9 cellular contexts compared by ENCODE assay signal in genomic region chr4:182145360-182145905, GRCh38.
DNase-seq lines count a peak whose midpoint lies in the region; ATAC-seq and TF ChIP-seq lines count a peak whose summit lies in the region.
"Had no signal": no experiment of that assay in that cellular context is flagged by ENCODE, and none has a peak within 500 bp of the region (broad histone marks: within the 10 kb centered on the region; RNA-seq: fewer than 3 reads in every experiment).

No MANE protein-coding gene starts in this region.

- DNase-seq in BE2C, result peak; percentile 29
- DNase-seq in HFF-Myc (ENCODE audit: extremely low read depth, low read depth), result no peak
- peak; percentile 18 for DNase-seq in astrocyte of the spinal cord (ENCODE audit: low read depth, low spot score)
- DNase-seq in naive B cell, result no peak
- no peak for DNase-seq in hepatic stellate cell (ENCODE audit: low spot score)
- no peak for DNase-seq in DMS114 treated with DMSO at 0.1 percent for 48 hours (lab: John Stamatoyannopoulos, UW; ENCODE audit: unreplicated experiment)
- DNase-seq in NOMO-1 treated with DMSO at 0.1 percent for 48 hours (lab: John Stamatoyannopoulos, UW; ENCODE audit: unreplicated experiment), result no peak
- DNase-seq: mucosa of descending colon had no signal

- peaks cover 5% of the 10 kb centered on the region; the same call in 1 of the 2 replicates for H3K36me3 ChIP-seq in BE2C

- H3K9me3 Mint-ChIP-seq in naive B cell, result peaks cover 0 to 7% (median 5%) of the 10 kb centered on the region in 7 donors

- peak overlapping the region in 7 of 8 donors; percentile 13 to 90 (median 77) for H3K4me3 Mint-ChIP-seq in naive B cell

- peaks cover 7 to 21% (median 16%) of the 10 kb centered on the region in 3 donors for H3K4me1 Mint-ChIP-seq in naive B cell

- in situ Hi-C loops in astrocyte of the spinal cord (cut with HindIII; ENCODE audit: low sequenced_read_pairs), result no loop called here

- ATAC-seq in naive B cell (ENCODE audit: low read depth in 2 of 2) (no peak), GM19035 (IDR thresholded peaks at IDR 0.05; ENCODE audit: unreplicated experiment) (no peak)
- ATAC-seq: mucosa of descending colon had no signal

- H3K27ac Mint-ChIP-seq in naive B cell, result peak overlapping the region in 1 of 6 donors; percentile 60

- TF ChIP-seq CTCF in BE2C (IDR thresholded peaks at IDR 0.05; ENCODE audit: low read depth, low read length), result no peak
- no peak for TF ChIP-seq CTCF in HFF-Myc (IDR thresholded peaks at IDR 0.05; ENCODE audit: low read depth, low read length, missing control alignments)
- TF ChIP-seq CTCF in astrocyte of the spinal cord (IDR thresholded peaks at IDR 0.05; ENCODE audit: low read depth, low read length), result no peak

- peaks cover 51 to 62% (median 55%) of the 10 kb centered on the region in 3 donors for H3K27me3 Mint-ChIP-seq in naive B cell

- no peaks in the 10 kb centered on the region for H3K27me3 ChIP-seq in BE2C

- peak overlapping the region; percentile 88 for H3K4me3 ChIP-seq in BE2C (ENCODE audit: low read depth, low read length)
- H3K4me3 ChIP-seq in HFF-Myc (replicated peaks; ENCODE audit: low read depth, low read length), result peak overlapping the region; percentile 54
- H3K4me3 ChIP-seq in astrocyte of the spinal cord (ENCODE audit: low read depth, low read length), result peak overlapping the region; percentile 80
- H3K4me3 ChIP-seq: mucosa of descending colon had no signal

- H3K36me3 Mint-ChIP-seq in naive B cell, result no peaks in the 10 kb centered on the region

- no peaks in the 10 kb centered on the region; the same call in 1 of the 2 replicates for H3K9me3 ChIP-seq in BE2C
- H3K9me3 ChIP-seq: mucosa of descending colon had no signal

- peaks cover 15% of the 10 kb centered on the region for H3K4me1 ChIP-seq in BE2C

Comparison
In these comparisons a context has a peak if more than half of its experiments do, and no peak if none do; other contexts are left out.
1. DNase-seq: peak in BE2C (single experiment) and astrocyte of the spinal cord (single experiment); none in HFF-Myc (single experiment), naive B cell (single experiment), hepatic stellate cell (single experiment), DMS114 treated with DMSO at 0.1 percent for 48 hours (single experiment) and NOMO-1 treated with DMSO at 0.1 percent for 48 hours (single experiment).
2. Peak in every context shown above with its lines, with median percentiles within 50 percentile points of each other: H3K4me3 ChIP-seq.